8 cellular contexts compared by ENCODE assay signal in genomic region chr20:43513298-43514061, GRCh38. TPM values are rescaled to one million over a fixed set of nuclear protein-coding genes. Genes with fewer than 3 reads are reported as not detected.
A peak's percentile ranks its signal among the peaks of the same experiment; 100 is the strongest.
DNase-seq lines count a peak whose midpoint lies in the region; ATAC-seq, FAIRE-seq and TF ChIP-seq lines count a peak whose summit lies in the region.

No MANE protein-coding gene starts in this region.

- CTCF ChIA-PET in activated CD8-positive, alpha-beta memory T cell treated with anti-CD3 and anti-CD28 coated beads, Interleukin-2, amount 10 ng/mL, durations not matched to agents 7 days and 5 days (lab: Charles Lee), result interaction anchor here (0.7 kb wide), 1 partner anchor 65 kb away, joined by 3 read pairs; no protein-coding TSS in a partner anchor
- CTCF ChIA-PET in activated CD8-positive, alpha-beta T cell treated with anti-CD3 and anti-CD28 coated beads for 36 hours (lab: Charles Lee), result interaction anchor here (1.9 to 2.8 kb wide), 2 partner anchors 25 to 65 kb away, joined by 6 to 7 read pairs; no protein-coding TSS in a partner anchor

- H3K36me3 ChIP-seq in kidney (ENCODE audit: control insufficient read depth in 1 of 2, insufficient read depth in 2 of 2, low read length in 2 of 2) (no peaks in the 10 kb centered on the region), tibial artery (peaks cover 0 to 6% (median 0%) of the 10 kb centered on the region in 3 donors)

- H3K9ac ChIP-seq in kidney (ENCODE audit: low read length in 2 of 2), result peak overlapping the region in 1 of 2 donors; percentile 58

- H3K27ac Mint-ChIP-seq in activated CD8-positive, alpha-beta memory T cell treated with anti-CD3 and anti-CD28 coated beads, Interleukin-2, amount 10 ng/mL, durations not matched to agents 7 days and 5 days, result peak overlapping the region; percentile 27
- H3K27ac Mint-ChIP-seq in activated CD8-positive, alpha-beta T cell treated with anti-CD3 and anti-CD28 coated beads for 36 hours, result peak overlapping the region; percentile 46

- H3K36me3 Mint-ChIP-seq in activated CD8-positive, alpha-beta memory T cell treated with anti-CD3 and anti-CD28 coated beads, Interleukin-2, amount 10 ng/mL, durations not matched to agents 7 days and 5 days, result no peaks in the 10 kb centered on the region
- H3K36me3 Mint-ChIP-seq in activated CD8-positive, alpha-beta T cell treated with anti-CD3 and anti-CD28 coated beads for 36 hours (ENCODE audit: low read depth), result peaks cover 5% of the 10 kb centered on the region

- no peak for ATAC-seq in activated CD8-positive, alpha-beta memory T cell treated with anti-CD3 and anti-CD28 coated beads, Interleukin-2, amount 10 ng/mL, durations not matched to agents 7 days and 5 days
- no peak for ATAC-seq in activated CD8-positive, alpha-beta T cell treated with anti-CD3 and anti-CD28 coated beads for 36 hours
- no peak for ATAC-seq in sciatic nerve

- H3K27me3 ChIP-seq in tibial artery, result peaks cover 0 to 4% of the 10 kb centered on the region in 2 donors

- no peaks in the 10 kb centered on the region for H3K9me3 Mint-ChIP-seq in activated CD8-positive, alpha-beta memory T cell treated with anti-CD3 and anti-CD28 coated beads, Interleukin-2, amount 10 ng/mL, durations not matched to agents 7 days and 5 days (ENCODE audit: low read depth)
- no peaks in the 10 kb centered on the region for H3K9me3 Mint-ChIP-seq in activated CD8-positive, alpha-beta T cell treated with anti-CD3 and anti-CD28 coated beads for 36 hours

- TF ChIP-seq CTCF in activated CD8-positive, alpha-beta T cell treated with anti-CD3 and anti-CD28 coated beads for 36 hours (IDR thresholded peaks at IDR 0.05), result no peak
- TF ChIP-seq CTCF in kidney (IDR thresholded peaks at IDR 0.05; ENCODE audit: borderline replicate concordance, extremely low read depth, insufficient read depth), result no peak
- TF ChIP-seq CTCF in tibial artery (IDR thresholded peaks at IDR 0.05), result no peak

- peaks cover 0 to 12% of the 10 kb centered on the region in 2 donors for H3K4me1 ChIP-seq in kidney (ENCODE audit: control insufficient read depth in 1 of 2, insufficient read depth in 1 of 2, low read depth in 1 of 2, low read length in 2 of 2)
- peaks cover 0 to 15% (median 4%) of the 10 kb centered on the region in 4 donors for H3K4me1 ChIP-seq in tibial artery

- intact Hi-C loops in activated CD8-positive, alpha-beta T cell treated with anti-CD3 and anti-CD28 coated beads for 36 hours (cut with micrococcal nuclease), result no loop called here
- intact Hi-C loops in kidney (cut with DNase I) (no loop called here), tibial artery (cut with DNase I; ENCODE audit: low total_unique reads) (no loop called here), sciatic nerve (cut with DNase I) (no loop called here)

- peaks cover 8% of the 10 kb centered on the region for H3K4me1 Mint-ChIP-seq in activated CD8-positive, alpha-beta memory T cell treated with anti-CD3 and anti-CD28 coated beads, Interleukin-2, amount 10 ng/mL, durations not matched to agents 7 days and 5 days
- peaks cover 9% of the 10 kb centered on the region for H3K4me1 Mint-ChIP-seq in activated CD8-positive, alpha-beta T cell treated with anti-CD3 and anti-CD28 coated beads for 36 hours (ENCODE audit: low read depth)

- POLR2A ChIA-PET in activated CD8-positive, alpha-beta T cell treated with anti-CD3 and anti-CD28 coated beads for 36 hours (lab: Charles Lee), result interaction anchor here (3.3 kb wide), 1 partner anchor 56 kb away, joined by 25 read pairs; the partner anchor contains the start of gene SRSF6

- H3K9me3 ChIP-seq in kidney (ENCODE audit: control insufficient read depth in 1 of 2, low read length in 2 of 2) (no peaks in the 10 kb centered on the region), tibial artery (no peaks in the 10 kb centered on the region)

- FAIRE-seq in kidney (lab: Jason Lieb, UNC), result no peak

- H3K4me3 ChIP-seq in kidney (ENCODE audit: low read length in 2 of 2) (peak overlapping the region; percentile 38 to 74), tibial artery (peak overlapping the region; percentile 58 to 74)

- H3K27ac ChIP-seq in kidney (ENCODE audit: low read depth in 2 of 2, low read length in 2 of 2) (no peak overlapping the region), tibial artery (peak overlapping the region; percentile 79 to 80)

- H3K4me3 Mint-ChIP-seq in activated CD8-positive, alpha-beta memory T cell treated with anti-CD3 and anti-CD28 coated beads, Interleukin-2, amount 10 ng/mL, durations not matched to agents 7 days and 5 days, result peak overlapping the region; percentile 89
- H3K4me3 Mint-ChIP-seq in activated CD8-positive, alpha-beta T cell treated with anti-CD3 and anti-CD28 coated beads for 36 hours, result peak overlapping the region; percentile 91

- peaks cover 10% of the 10 kb centered on the region for H3K27me3 Mint-ChIP-seq in activated CD8-positive, alpha-beta memory T cell treated with anti-CD3 and anti-CD28 coated beads, Interleukin-2, amount 10 ng/mL, durations not matched to agents 7 days and 5 days
- peaks cover 8% of the 10 kb centered on the region for H3K27me3 Mint-ChIP-seq in activated CD8-positive, alpha-beta T cell treated with anti-CD3 and anti-CD28 coated beads for 36 hours

- no peak for DNase-seq in activated CD8-positive, alpha-beta memory T cell treated with anti-CD3 and anti-CD28 coated beads, Interleukin-2, amount 10 ng/mL, durations not matched to agents 7 days and 5 days
- no peak for DNase-seq in activated CD8-positive, alpha-beta memory T cell treated with anti-CD3 and anti-CD28 coated beads for 24 hours
- no peak for DNase-seq in activated CD8-positive, alpha-beta T cell treated with anti-CD3 and anti-CD28 coated beads for 36 hours
- DNase-seq in kidney (no peak), tibial artery (no peak), SIG-M5 (lab: John Stamatoyannopoulos, UW) (no peak), epidermal melanocyte (ENCODE audit: insufficient read length, low spot score) (no peak), sciatic nerve (ENCODE audit: low spot score) (no peak)

RNA-seq across cellular contexts. Expression of gene L3MBTL1, which starts 6.0 kb away (rescaled TPM):
- total RNA-seq in activated CD8-positive, alpha-beta memory T cell treated with anti-CD3 and anti-CD28 coated beads, Interleukin-2, amount 10 ng/mL, durations not matched to agents 7 days and 5 days, result 1 to 10 TPM; 6.8 to 9.6 TPM
- 1 to 10 TPM; 7.0 to 7.3 TPM for total RNA-seq in activated CD8-positive, alpha-beta T cell treated with anti-CD3 and anti-CD28 coated beads for 36 hours
- total RNA-seq in kidney (16.2 TPM), sciatic nerve (23.0 TPM)
- polyA plus RNA-seq in kidney (ENCODE audit: insufficient read depth, low read depth, low replicate concordance), result 4.8 TPM

RNA-seq across cellular contexts. Expression of gene SGK2, which starts 45.3 kb away (rescaled TPM):
- under 1 TPM in 1 of 2 experiments, not detected in 1; 0.26 TPM for total RNA-seq in activated CD8-positive, alpha-beta memory T cell treated with anti-CD3 and anti-CD28 coated beads, Interleukin-2, amount 10 ng/mL, durations not matched to agents 7 days and 5 days
- total RNA-seq in activated CD8-positive, alpha-beta T cell treated with anti-CD3 and anti-CD28 coated beads for 36 hours, result under 1 TPM; 0.16 to 0.50 TPM
- total RNA-seq in kidney (42.9 TPM), sciatic nerve (7.7 TPM)
- 95.1 TPM for polyA plus RNA-seq in kidney (ENCODE audit: insufficient read depth, low read depth, low replicate concordance)

RNA-seq across cellular contexts. Expression of gene SRSF6, which starts 55.8 kb away (rescaled TPM):
- total RNA-seq in activated CD8-positive, alpha-beta memory T cell treated with anti-CD3 and anti-CD28 coated beads, Interleukin-2, amount 10 ng/mL, durations not matched to agents 7 days and 5 days, result 100 to 1,000 TPM; 108 to 162 TPM
- total RNA-seq in activated CD8-positive, alpha-beta T cell treated with anti-CD3 and anti-CD28 coated beads for 36 hours, result 100 to 1,000 TPM; 112 to 114 TPM
- 131 TPM for total RNA-seq in kidney
- 84.9 TPM for polyA plus RNA-seq in kidney (ENCODE audit: insufficient read depth, low read depth, low replicate concordance)
- 129 TPM for total RNA-seq in sciatic nerve

Comparison
In these comparisons a context has a peak if more than half of its experiments do, and no peak if none do; other contexts are left out.
1. H3K27ac ChIP-seq: peak in tibial artery (2 of 2); none in kidney (0 of 2).